8 cellular contexts compared by ENCODE assay signal in the genomic region with DNA sequence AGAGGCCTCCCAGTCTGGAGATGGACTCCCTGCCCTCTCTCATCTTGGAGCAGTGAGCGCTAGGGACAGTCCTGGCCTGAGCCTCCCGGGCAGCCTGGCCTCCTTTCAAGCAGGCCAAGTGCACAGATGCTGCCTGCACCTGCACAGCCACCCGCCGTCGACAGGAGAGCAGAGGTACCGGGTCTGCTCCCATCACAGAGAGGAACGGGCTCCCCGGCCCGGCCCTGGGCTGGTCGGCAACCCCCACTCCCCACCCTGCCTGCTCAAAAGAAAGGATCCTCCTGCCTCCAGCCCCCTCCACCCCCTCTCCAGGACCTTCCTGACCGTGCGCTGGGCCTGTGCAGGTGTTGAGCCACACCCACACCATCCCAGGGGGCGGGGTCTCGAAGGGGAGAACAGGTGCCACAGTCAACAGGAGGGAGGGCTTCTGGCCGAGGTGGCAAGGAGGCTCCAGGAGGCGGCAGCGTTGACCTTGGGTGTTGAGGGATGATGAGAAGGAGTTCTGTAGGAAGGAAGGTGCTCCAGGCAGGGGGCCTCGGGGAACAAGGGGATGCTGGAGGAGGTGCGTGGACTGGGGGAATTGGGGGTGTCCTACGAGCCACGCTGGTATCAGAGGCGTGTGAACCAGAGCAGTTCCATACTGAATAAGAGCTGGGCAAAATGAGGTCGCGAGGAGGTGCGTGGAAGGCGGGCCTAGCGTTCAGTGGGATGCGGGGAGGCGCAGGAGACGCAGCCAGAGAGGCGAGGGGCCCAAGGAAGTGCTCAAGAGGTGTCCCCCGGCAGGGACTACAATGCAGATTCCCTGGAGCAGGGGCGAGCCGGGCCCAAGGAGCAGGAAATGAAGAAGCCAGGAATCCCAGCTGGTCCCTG. TPM values are rescaled to one million over a fixed set of nuclear protein-coding genes. Genes with fewer than 3 reads are reported as not detected.
DNase-seq lines count a peak whose midpoint lies in the region; ATAC-seq and TF ChIP-seq lines count a peak whose summit lies in the region.

No MANE protein-coding gene starts in this region.

- H3K27ac ChIP-seq in foreskin keratinocyte = no peak overlapping the region
- no peak overlapping the region for H3K27ac ChIP-seq in sigmoid colon

- no peak for TF ChIP-seq EP300 in sigmoid colon (IDR thresholded peaks at IDR 0.05)

- H3K4me3 Mint-ChIP-seq in stimulated activated naive CD8-positive, alpha-beta T cell treated with anti-CD3 and anti-CD28 coated beads, Interleukin-15, Interleukin-2, amounts not matched to agents 100 ng/mL and 50 ng/mL, for 24 hours = peak overlapping the region; percentile 69

- no peaks in the 10 kb centered on the region for H3K27me3 Mint-ChIP-seq in stimulated activated naive CD8-positive, alpha-beta T cell treated with anti-CD3 and anti-CD28 coated beads, Interleukin-15, Interleukin-2, amounts not matched to agents 100 ng/mL and 50 ng/mL, for 24 hours

- H3K4me1 Mint-ChIP-seq in stimulated activated naive CD8-positive, alpha-beta T cell treated with anti-CD3 and anti-CD28 coated beads, Interleukin-15, Interleukin-2, amounts not matched to agents 100 ng/mL and 50 ng/mL, for 24 hours (ENCODE audit: low read depth) = peaks cover 6% of the 10 kb centered on the region

- H3K27me3 ChIP-seq in H7 (ENCODE audit: control insufficient read depth, insufficient read depth, low read length) = peaks cover 14% of the 10 kb centered on the region
- peaks cover 58% of the 10 kb centered on the region for H3K27me3 ChIP-seq in foreskin keratinocyte
- peaks cover 42 to 76% (median 61%) of the 10 kb centered on the region in 3 donors for H3K27me3 ChIP-seq in sigmoid colon

- intact Hi-C loops in sigmoid colon (cut with DNase I) = no loop called here

- TF ChIP-seq CTCF in AG04449 (IDR thresholded peaks at IDR 0.05; ENCODE audit: insufficient read depth, low read length, missing control alignments) = no peak
- TF ChIP-seq CTCF in foreskin keratinocyte (conservative IDR thresholded peaks at IDR 0.05) = peak; percentile 30
- no peak for TF ChIP-seq CTCF in sigmoid colon (IDR thresholded peaks at IDR 0.05)

- DNase-seq in AG04449 (ENCODE audit: low read depth, low spot score) (no peak), H7 (peak; percentile 93), RPMI8226 (peak; percentile 83), foreskin keratinocyte (no peak), sigmoid colon (no peak), globus pallidus (ENCODE audit: low spot score) (no peak)

- H3K9me3 ChIP-seq in sigmoid colon = no peaks in the 10 kb centered on the region

- H3K4me1 ChIP-seq in foreskin keratinocyte (no peaks in the 10 kb centered on the region), sigmoid colon (peaks cover 0 to 25% (median 21%) of the 10 kb centered on the region in 4 donors)

- no peaks in the 10 kb centered on the region for H3K36me3 Mint-ChIP-seq in stimulated activated naive CD8-positive, alpha-beta T cell treated with anti-CD3 and anti-CD28 coated beads, Interleukin-15, Interleukin-2, amounts not matched to agents 100 ng/mL and 50 ng/mL, for 24 hours (ENCODE audit: low read depth)

- 0 out of 2 replicates have a peak overlapping the region, but pooled peaks have one; percentile 12 for H3K4me3 ChIP-seq in AG04449 (ENCODE audit: low read depth, low read length)
- peak overlapping the region; percentile 52 for H3K4me3 ChIP-seq in H7 (ENCODE audit: insufficient read depth, low read depth, low read length)
- H3K4me3 ChIP-seq in sigmoid colon = peak overlapping the region in 2 of 4 donors; percentile 21 to 34

- no peak for ATAC-seq in foreskin keratinocyte
- no peak for ATAC-seq in GM18861 (IDR thresholded peaks at IDR 0.05; ENCODE audit: unreplicated experiment)

- no peak overlapping the region for H3K27ac Mint-ChIP-seq in stimulated activated naive CD8-positive, alpha-beta T cell treated with anti-CD3 and anti-CD28 coated beads, Interleukin-15, Interleukin-2, amounts not matched to agents 100 ng/mL and 50 ng/mL, for 24 hours

- no peaks in the 10 kb centered on the region for H3K9me3 Mint-ChIP-seq in stimulated activated naive CD8-positive, alpha-beta T cell treated with anti-CD3 and anti-CD28 coated beads, Interleukin-15, Interleukin-2, amounts not matched to agents 100 ng/mL and 50 ng/mL, for 24 hours

- no peak for TF ChIP-seq POLR2A in sigmoid colon (IDR thresholded peaks at IDR 0.05)

- POLR2A ChIA-PET in AG04449 (lab: Yijun Ruan, JAX) = no interaction called here

- WGBS in sigmoid colon, 2 donors = 4 to 14% methylated on average over 34 of the region's 34 CpGs

- CTCF ChIA-PET in AG04449 (lab: Yijun Ruan, JAX) = interaction anchor here (0.6 to 1.4 kb wide), 3 partner anchors 47 to 433 kb away, joined by 3 to 4 read pairs (median 3); a partner anchor contains a TSS

- no peaks in the 10 kb centered on the region for H3K36me3 ChIP-seq in H7 (replicated peaks; ENCODE audit: control insufficient read depth, insufficient read depth, low read length)
- H3K36me3 ChIP-seq in sigmoid colon = no peaks in the 10 kb centered on the region

RNA-seq across cellular contexts. Expression of a gene that starts 1.0 kb away (rescaled TPM):
- total RNA-seq in H7 (2014; rRNA removed; shearing (Covaris generic)) = 0.07 and 0.10 TPM in 2 replicates
- total RNA-seq in foreskin keratinocyte = 0.07 TPM in 1 of 2 replicates, not detected in the other
- 0.06 TPM in 1 of 2 replicates, not detected in the other for polyA plus RNA-seq in foreskin keratinocyte
- total RNA-seq in sigmoid colon = not detected
- under 1 TPM in 1 of 3 donors, not detected in 2; 0.01 TPM for polyA plus RNA-seq in sigmoid colon

RNA-seq across cellular contexts. Expression of a gene that starts 29.8 kb away (rescaled TPM):
- 0.81 and 1.9 TPM in 2 replicates for total RNA-seq in H7 (2014; rRNA removed; shearing (Covaris generic))
- 0.14 TPM in 1 of 2 replicates, not detected in the other for total RNA-seq in foreskin keratinocyte
- polyA plus RNA-seq in foreskin keratinocyte = 0.15 and 0.20 TPM in 2 replicates
- not detected for total RNA-seq in sigmoid colon
- polyA plus RNA-seq in sigmoid colon = under 1 TPM in 1 of 3 donors, not detected in 2; 0.87 TPM

RNA-seq across cellular contexts. Expression of a gene that starts 46.9 kb away (rescaled TPM):
- total RNA-seq in H7 (2014; rRNA removed; shearing (Covaris generic)) = 10.1 and 12.3 TPM in 2 replicates
- total RNA-seq in foreskin keratinocyte = 4.2 and 4.3 TPM in 2 replicates
- polyA plus RNA-seq in foreskin keratinocyte = 1.1 and 1.6 TPM in 2 replicates
- total RNA-seq in sigmoid colon = 10 to 100 TPM in 3 of 4 donors, 1 to 10 TPM in 1; 6.4 to 21.8 (median 12.6) TPM
- 10 to 100 TPM in 1 of 3 donors, 1 to 10 TPM in 1, under 1 TPM in 1; 0.69 to 96.1 (median 2.7) TPM for polyA plus RNA-seq in sigmoid colon

Comparison
In these comparisons a context has a peak if more than half of its experiments do, and no peak if none do; other contexts are left out.
1. DNase-seq: peak in H7 (single experiment) and RPMI8226 (single experiment); none in AG04449 (single experiment), foreskin keratinocyte (0 of 2), sigmoid colon (single experiment) and globus pallidus (single experiment).